Comparison of ENCODE assay signal across 9 cellular contexts in the genomic region with DNA sequence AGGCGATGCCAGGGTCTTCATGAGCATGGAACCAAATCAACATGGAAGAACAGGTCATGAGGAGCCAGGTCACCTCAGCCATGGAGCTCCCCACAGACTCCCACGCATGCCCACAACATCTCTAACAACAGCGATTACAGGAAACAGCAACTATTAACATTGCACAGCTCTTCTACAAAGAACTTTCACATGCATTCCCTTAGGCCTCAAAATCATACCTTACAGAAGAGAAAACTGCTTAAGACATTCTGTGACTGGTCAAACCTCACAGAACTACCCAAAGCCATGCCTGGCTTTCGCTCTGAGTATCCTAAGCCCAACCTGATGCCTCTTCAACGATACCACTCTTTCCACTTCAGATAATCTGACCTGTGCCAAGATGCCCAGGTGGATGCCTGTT.
A peak's percentile ranks its signal among the peaks of the same experiment; 100 is the strongest.
DNase-seq lines count a peak whose midpoint lies in the region; ATAC-seq lines count a peak whose summit lies in the region.
"Had no signal": no experiment of that assay in that cellular context is flagged by ENCODE, and none has a peak within 500 bp of the region (broad histone marks: within the 10 kb centered on the region; RNA-seq: fewer than 3 reads in every experiment).

No MANE protein-coding gene starts in this region.

- no peak for DNase-seq in activated naive CD8-positive, alpha-beta T cell treated with anti-CD3 and anti-CD28 coated beads, Interleukin-2, amount 50 U/mL, for 24 hours
- no peak for DNase-seq in left colon
- DNase-seq in DMS79 treated with DMSO at 0.1 percent for 48 hours (lab: John Stamatoyannopoulos, UW), result no peak
- DNase-seq in stimulated activated CD4-positive, alpha-beta T cell treated with anti-CD3 and anti-CD28 coated beads, Interleukin-2, amount 100 ng/mL, for 48 hours, result no peak
- DNase-seq: mammary epithelial cell had no signal

- H3K27ac Mint-ChIP-seq in activated naive CD8-positive, alpha-beta T cell treated with anti-CD3 and anti-CD28 coated beads, Interleukin-2, amount 50 U/mL, for 24 hours, result peak overlapping the region; percentile 70

- no peak overlapping the region for H3K4me3 Mint-ChIP-seq in activated naive CD8-positive, alpha-beta T cell treated with anti-CD3 and anti-CD28 coated beads, Interleukin-2, amount 50 U/mL, for 24 hours

- peaks cover 81% of the 10 kb centered on the region for H3K36me3 Mint-ChIP-seq in activated naive CD8-positive, alpha-beta T cell treated with anti-CD3 and anti-CD28 coated beads, Interleukin-2, amount 50 U/mL, for 24 hours (ENCODE audit: low read depth)

- no peaks in the 10 kb centered on the region for H3K27me3 Mint-ChIP-seq in activated naive CD8-positive, alpha-beta T cell treated with anti-CD3 and anti-CD28 coated beads, Interleukin-2, amount 50 U/mL, for 24 hours

- intact Hi-C loops in left colon (cut with DNase I, micrococcal nuclease), result no loop called here

- peaks cover 8% of the 10 kb centered on the region for H3K9me3 Mint-ChIP-seq in activated naive CD8-positive, alpha-beta T cell treated with anti-CD3 and anti-CD28 coated beads, Interleukin-2, amount 50 U/mL, for 24 hours

- H3K4me1 Mint-ChIP-seq in activated naive CD8-positive, alpha-beta T cell treated with anti-CD3 and anti-CD28 coated beads, Interleukin-2, amount 50 U/mL, for 24 hours, result peaks cover 75% of the 10 kb centered on the region

- ATAC-seq in GM18511 (IDR thresholded peaks at IDR 0.05; ENCODE audit: unreplicated experiment), result peak; percentile 52
- peak; percentile 53 for ATAC-seq in GM21360 (IDR thresholded peaks at IDR 0.05; ENCODE audit: unreplicated experiment)
- ATAC-seq in HG03108 (IDR thresholded peaks at IDR 0.05; ENCODE audit: unreplicated experiment), result peak; percentile 48
- ATAC-seq in activated naive CD8-positive, alpha-beta T cell treated with anti-CD3 and anti-CD28 coated beads, Interleukin-2, amount 50 U/mL, for 24 hours, result peak; percentile 23
- no peak for ATAC-seq in HG03097 (IDR thresholded peaks at IDR 0.05; ENCODE audit: low FRiP score, unreplicated experiment)
- ATAC-seq in left colon, result no peak

Comparison
In these comparisons a context has a peak if more than half of its experiments do, and no peak if none do; other contexts are left out.
1. ATAC-seq: peak in GM18511 (single experiment), GM21360 (single experiment), HG03108 (single experiment) and activated naive CD8-positive, alpha-beta T cell treated with anti-CD3 and anti-CD28 coated beads, Interleukin-2, amount 50 U/mL, for 24 hours (single experiment); none in HG03097 (single experiment) and left colon (single experiment).